In the genomic region with DNA sequence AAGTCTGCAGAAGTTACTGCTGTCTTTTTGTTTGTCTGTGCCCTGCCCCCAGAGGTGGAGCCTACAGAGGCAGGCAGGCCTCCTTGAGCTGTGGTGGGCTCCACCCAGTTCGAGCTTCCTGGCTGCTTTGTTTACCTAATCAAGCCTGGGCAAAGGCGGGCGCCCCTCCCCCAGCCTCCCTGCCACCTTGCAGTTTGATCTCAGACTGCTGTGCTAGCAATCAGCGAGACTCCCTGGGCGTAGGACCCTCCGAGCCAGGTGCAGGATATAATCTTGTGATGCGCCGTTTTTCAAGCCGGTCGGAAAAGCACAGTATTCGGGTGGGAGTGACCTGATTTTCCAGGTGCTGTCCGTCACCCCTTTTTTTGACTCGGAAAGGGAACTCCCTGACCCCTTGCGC, we compare ENCODE assay signal across 8 cellular contexts.
A peak's percentile ranks its signal among the peaks of the same experiment; 100 is the strongest.
DNase-seq lines count a peak whose midpoint lies in the region; ATAC-seq and TF ChIP-seq lines count a peak whose summit lies in the region.
"Not testable (repeated sequence)": the region's sequence is repeated elsewhere in the genome, so short reads cannot be mapped to it uniquely, and the experiment has no call there.

No MANE protein-coding gene starts in this region.

- H3K4me1 ChIP-seq in HCT116 (ENCODE audit: control insufficient read depth in 1 of 2, insufficient read depth in 2 of 2, low read length in 2 of 2) (peaks cover 0 to 12% of the 10 kb centered on the region in 2 experiments; a peak in 3 of 4 replicates), iPS-20b (ENCODE audit: insufficient read depth, low read length) (peaks cover 14% of the 10 kb centered on the region)
- not testable (repeated sequence) for H3K4me1 ChIP-seq in trophoblast cell (ENCODE audit: control insufficient read depth in 1 of 2, insufficient read depth in 2 of 2, low read length in 2 of 2)

- peak overlapping the region; percentile 13 for H3K4me3 Mint-ChIP-seq in endothelial cell (ENCODE audit: unreplicated experiment)

- H3K9me3 Mint-ChIP-seq in endothelial cell (ENCODE audit: unreplicated experiment): not testable (repeated sequence)

- H4K20me1 ChIP-seq in HCT116 (ENCODE audit: insufficient read depth): not testable (repeated sequence)

- not testable (repeated sequence) for H3K9me2 ChIP-seq in HCT116 (ENCODE audit: insufficient read depth)

- TF ChIP-seq POLR2A in HCT116 (IDR thresholded peaks at IDR 0.05; ENCODE audit: borderline replicate concordance, extremely low read depth, insufficient read depth, insufficient read length): not testable (repeated sequence)

- H4K8ac ChIP-seq in trophoblast cell (ENCODE audit: low read depth, low read length): not testable (repeated sequence)

- not testable (repeated sequence) for H4K12ac ChIP-seq in trophoblast cell (ENCODE audit: low read depth, low read length)

- peak overlapping the region; percentile 56 for H3K27ac ChIP-seq in HCT116 (ENCODE audit: low read depth, low read length)
- H3K27ac ChIP-seq in iPS-20b (ENCODE audit: low read length); trophoblast cell (ENCODE audit: low read depth, low read length): not testable (repeated sequence)

- not testable (repeated sequence) for TF ChIP-seq RAD21 in HCT116 (IDR thresholded peaks at IDR 0.05; ENCODE audit: low read depth)

- TF ChIP-seq CTCF in HCT116 (IDR thresholded peaks at IDR 0.05 in 2 of 3, conservative IDR thresholded peaks at IDR 0.05 in 1 of 3; ENCODE audit: borderline replicate concordance in 1 of 3, insufficient read depth in 1 of 3, low read depth in 2 of 3, low read length in 2 of 3); endothelial cell (IDR thresholded peaks at IDR 0.05; ENCODE audit: unreplicated experiment): not testable (repeated sequence)

- intact Hi-C loops in HCT116 (cut with micrococcal nuclease): not testable (repeated sequence)

- POLR2A ChIA-PET in HCT116 (lab: Charles Lee): not testable (repeated sequence)

- H3K27ac Mint-ChIP-seq in endothelial cell (ENCODE audit: unreplicated experiment): not testable (repeated sequence)

- peak overlapping the region; percentile 56 for H3K4me2 ChIP-seq in HCT116 (ENCODE audit: low read length)
- H3K4me2 ChIP-seq in trophoblast cell (ENCODE audit: low read length): not testable (repeated sequence)

- RAD21 ChIA-PET in HCT116 (lab: Charles Lee; ENCODE audit: low non-redundant PET in 1 of 2, low total read pairs in 2 of 2, uncharacterized antibody in 2 of 2, unreplicated experiment in 2 of 2): not testable (repeated sequence)

- H2BK5ac ChIP-seq in trophoblast cell (ENCODE audit: low read depth, low read length, poor library complexity): not testable (repeated sequence)

- ATAC-seq in HCT116: 0 out of 2 replicates have a peak, but pooled peaks have one; percentile 22

- not testable (repeated sequence) for H3K79me2 ChIP-seq in HCT116 (ENCODE audit: insufficient read depth, low read length); trophoblast cell (ENCODE audit: control insufficient read depth, insufficient read depth, low read length, poor library complexity)

- BruUV-seq in HCT116 (replicated peaks; lab: Mats Ljungman, UMichigan): not testable (repeated sequence)

- not testable (repeated sequence) for H3K14ac ChIP-seq in trophoblast cell (ENCODE audit: low read length)

- not testable (repeated sequence) for H2AFZ ChIP-seq in HCT116 (ENCODE audit: low read depth, low read length, poor library complexity, severe bottlenecking); trophoblast cell (ENCODE audit: insufficient read depth, low read length, poor library complexity)

- H3K36me3 ChIP-seq in HCT116 (ENCODE audit: control insufficient read depth in 1 of 2, insufficient read depth in 2 of 2, low read length in 2 of 2); iPS-20b (ENCODE audit: insufficient read depth, low read depth, low read length); trophoblast cell (ENCODE audit: control insufficient read depth in 1 of 2, insufficient read depth in 2 of 2, low read length in 2 of 2): not testable (repeated sequence)

- not testable (repeated sequence) for H3K18ac ChIP-seq in trophoblast cell (ENCODE audit: low read length)

- peak overlapping the region; percentile 49 to 61 for H3K4me3 ChIP-seq in HCT116 (replicated peaks in 1 of 2; ENCODE audit: low read depth in 1 of 2, low read length in 2 of 2)
- peak overlapping the region; percentile 73 for H3K4me3 ChIP-seq in iPS-20b (ENCODE audit: low read length)
- not testable (repeated sequence) for H3K4me3 ChIP-seq in trophoblast cell (ENCODE audit: low read depth, low read length)

- not testable (repeated sequence) for H2BK12ac ChIP-seq in trophoblast cell (ENCODE audit: low read length)

- H4K91ac ChIP-seq in trophoblast cell (ENCODE audit: low read depth, low read length): peak overlapping the region; percentile 14

- not testable (repeated sequence) for H3K9me3 ChIP-seq in HCT116 (ENCODE audit: control insufficient read depth in 1 of 2, insufficient read depth in 1 of 2, low read depth in 1 of 2, low read length in 2 of 2); iPS-20b (ENCODE audit: insufficient read depth, low read depth, low read length); trophoblast cell (ENCODE audit: insufficient read depth, low read depth, low read length)

- not testable (repeated sequence) for H2AK5ac ChIP-seq in trophoblast cell (ENCODE audit: low read length)

- H3K23ac ChIP-seq in trophoblast cell (ENCODE audit: low read length): not testable (repeated sequence)

- CTCF ChIA-PET in HCT116 (lab: Charles Lee): not testable (repeated sequence)

- no CpG with 5 or more reads among the region's 14 CpGs for WGBS in trophoblast cell (ENCODE audit: extremely low coverage, insufficient coverage, insufficient read length)

- not testable (repeated sequence) for H3K36me3 Mint-ChIP-seq in endothelial cell (ENCODE audit: low read depth, unreplicated experiment)

- H2BK120ac ChIP-seq in trophoblast cell (ENCODE audit: insufficient read depth, low read length, poor library complexity): not testable (repeated sequence)

- not testable (repeated sequence) for H3K27me3 Mint-ChIP-seq in endothelial cell (ENCODE audit: unreplicated experiment)

- H3K4ac ChIP-seq in trophoblast cell (ENCODE audit: low read depth, low read length): not testable (repeated sequence)

- not testable (repeated sequence) for H3K79me1 ChIP-seq in trophoblast cell (ENCODE audit: low read length)

- not testable (repeated sequence) for H3K4me1 Mint-ChIP-seq in endothelial cell (ENCODE audit: unreplicated experiment)

- H3K9ac ChIP-seq in HCT116 (ENCODE audit: low read length) (peak overlapping the region; percentile 67), iPS-20b (ENCODE audit: low read depth, low read length) (peak overlapping the region; percentile 78; the same call in 1 of the 2 replicates)
- H3K9ac ChIP-seq in trophoblast cell (ENCODE audit: low read length): not testable (repeated sequence)

- H3K27me3 ChIP-seq in HCT116 (ENCODE audit: insufficient read depth, low read length); iPS-20b (ENCODE audit: insufficient read depth, low read length); trophoblast cell (ENCODE audit: insufficient read depth, low read length): not testable (repeated sequence)

- DNase-seq in COR-L47 (lab: John Stamatoyannopoulos, UW) (peak; percentile 72), NCI-H1417 (lab: John Stamatoyannopoulos, UW) (peak; percentile 11 to 82 (median 68)), NCI-H2171 (lab: John Stamatoyannopoulos, UW) (peak; percentile 22), NCI-H82 (lab: John Stamatoyannopoulos, UW) (peak; percentile 17)
- DNase-seq in HCT116 (ENCODE audit: low read depth, low spot score); endothelial cell (ENCODE audit: low spot score); trophoblast cell: not testable (repeated sequence)

TF ChIP-seq in HCT116, 20 proteins besides CTCF, POLR2A, EP300 and RAD21:
- TF ChIP-seq POLR2AphosphoS5 (IDR thresholded peaks at IDR 0.05; ENCODE audit: low read depth, low read length): 0 out of 2 replicates have a peak, but pooled peaks have one; percentile 30
